In genomic region chr22:36902143-36902911, GRCh38 we compare ENCODE assay signal across 1 cellular context.
TF ChIP-seq lines count a peak whose summit lies in the region.

No MANE protein-coding gene starts in this region.

TF ChIP-seq in GM12878, 131 proteins besides CTCF, POLR2A, EP300 and RAD21:
- peak; percentile 37; the same call in 1 of the 2 replicates for TF ChIP-seq ZBTB40 (IDR thresholded peaks at IDR 0.05; ENCODE audit: borderline replicate concordance)
- TF ChIP-seq PML (IDR thresholded peaks at IDR 0.05; ENCODE audit: low read length) = 0 out of 2 replicates have a peak, but pooled peaks have one; percentile 1
- TF ChIP-seq MAX (IDR thresholded peaks at IDR 0.05; ENCODE audit: low read depth, low read length) = no peak
